ENCODE assay signal across 8 cellular contexts in the genomic region with DNA sequence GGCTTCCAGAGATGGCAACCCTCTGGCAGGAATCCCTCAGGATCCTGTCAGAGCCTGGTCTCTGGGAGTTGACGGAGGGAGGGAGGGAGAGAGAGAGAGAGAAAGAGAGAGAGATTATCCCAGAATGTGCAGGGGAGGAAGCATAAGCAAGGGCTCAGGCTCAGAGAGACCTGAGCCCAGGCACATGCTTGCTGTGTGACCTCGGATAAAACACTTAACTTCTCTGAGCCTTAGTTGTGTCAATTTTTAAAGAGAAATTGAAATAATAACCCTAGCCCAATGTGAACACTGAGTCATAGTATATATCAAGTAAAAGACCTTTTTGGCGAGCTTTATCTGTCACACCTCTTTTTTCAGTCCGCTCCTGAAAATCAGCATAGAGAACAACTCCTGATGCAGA. TPM values are rescaled to one million over a fixed set of nuclear protein-coding genes. Genes with fewer than 3 reads are reported as not detected.
DNase-seq lines count a peak whose midpoint lies in the region; ATAC-seq lines count a peak whose summit lies in the region.

No MANE protein-coding gene starts in this region.

- no peak for ATAC-seq in HG03025 (IDR thresholded peaks at IDR 0.05; ENCODE audit: low FRiP score, unreplicated experiment)

- H3K36me3 ChIP-seq in adipocyte (ENCODE audit: control insufficient read depth, insufficient read depth, low read length, severe bottlenecking): no peaks in the 10 kb centered on the region

- H3K27ac Mint-ChIP-seq in T-helper 2 cell treated with Interferon-gamma antibody and Interleukin-4, amounts not matched to agents 5 μg/mL and 100 μg/mL, for 36 hours: no peak overlapping the region
- H3K27ac Mint-ChIP-seq in immature natural killer cell: peak overlapping the region in 1 of 6 donors; percentile 40

- no peaks in the 10 kb centered on the region for H3K9me3 Mint-ChIP-seq in T-helper 2 cell treated with Interferon-gamma antibody and Interleukin-4, amounts not matched to agents 5 μg/mL and 100 μg/mL, for 36 hours
- no peaks in the 10 kb centered on the region for H3K9me3 Mint-ChIP-seq in immature natural killer cell

- DNase-seq in T-helper 2 cell treated with Interferon-gamma antibody and Interleukin-4, amounts not matched to agents 5 μg/mL and 100 μg/mL, for 36 hours (ENCODE audit: low spot score): no peak
- DNase-seq in T-helper 2 cell (no peak), adipocyte (ENCODE audit: low read depth) (no peak), immature natural killer cell (no peak), substantia nigra (lab: John Stamatoyannopoulos, UW) (no peak), GM19240 (ENCODE audit: insufficient read length, low spot score) (no peak)
- no peak for DNase-seq in activated CD4-positive, CD25-positive, alpha-beta regulatory T cell (lab: John Stamatoyannopoulos, UW)

- H3K27me3 Mint-ChIP-seq in T-helper 2 cell treated with Interferon-gamma antibody and Interleukin-4, amounts not matched to agents 5 μg/mL and 100 μg/mL, for 36 hours (ENCODE audit: low read depth): no peaks in the 10 kb centered on the region
- peaks cover 0 to 13% (median 3%) of the 10 kb centered on the region in 3 donors for H3K27me3 Mint-ChIP-seq in immature natural killer cell (ENCODE audit: low read depth in 3 of 3)

- H3K9me3 ChIP-seq in adipocyte (ENCODE audit: control insufficient read depth, low read length): no peaks in the 10 kb centered on the region

- H3K4me1 ChIP-seq in adipocyte (ENCODE audit: control insufficient read depth, insufficient read depth, low read length): no peaks in the 10 kb centered on the region

- peak overlapping the region; percentile 89 for H3K9ac ChIP-seq in adipocyte (ENCODE audit: low read length)

- H3K27me3 ChIP-seq in adipocyte (replicated peaks; ENCODE audit: control insufficient read depth, insufficient read depth, low read length): no peaks in the 10 kb centered on the region

- peak overlapping the region; percentile 89 for H3K4me3 ChIP-seq in adipocyte (ENCODE audit: low read length)

- H3K27ac ChIP-seq in substantia nigra (ENCODE audit: low read depth, low read length, poor library complexity, severe bottlenecking): peak overlapping the region; percentile 96

- H3K4me1 Mint-ChIP-seq in T-helper 2 cell treated with Interferon-gamma antibody and Interleukin-4, amounts not matched to agents 5 μg/mL and 100 μg/mL, for 36 hours (ENCODE audit: low read depth): peaks cover 8% of the 10 kb centered on the region
- H3K4me1 Mint-ChIP-seq in immature natural killer cell: peaks cover 8 to 12% of the 10 kb centered on the region in 2 donors

- H3K4me3 Mint-ChIP-seq in T-helper 2 cell treated with Interferon-gamma antibody and Interleukin-4, amounts not matched to agents 5 μg/mL and 100 μg/mL, for 36 hours: peak overlapping the region; percentile 94
- peak overlapping the region; percentile 88 to 94 (median 93) for H3K4me3 Mint-ChIP-seq in immature natural killer cell

- H3K36me3 Mint-ChIP-seq in T-helper 2 cell treated with Interferon-gamma antibody and Interleukin-4, amounts not matched to agents 5 μg/mL and 100 μg/mL, for 36 hours (ENCODE audit: low read depth): no peaks in the 10 kb centered on the region
- no peaks in the 10 kb centered on the region for H3K36me3 Mint-ChIP-seq in immature natural killer cell

RNA-seq across cellular contexts. Expression of gene USP51, which starts 0.5 kb away (rescaled TPM):
- under 1 TPM in 1 of 3 donors, not detected in 2; 0.25 TPM for polyA plus RNA-seq in immature natural killer cell

RNA-seq across cellular contexts. Expression of gene MAGEH1, which starts 38.2 kb away (rescaled TPM):
- polyA plus RNA-seq in immature natural killer cell: 10 to 100 TPM; 26.7 to 29.7 (median 27.0) TPM
